11 cellular contexts compared by ENCODE assay signal in genomic region chr15:85282504-85283115, GRCh38.
DNase-seq lines count a peak whose midpoint lies in the region; ATAC-seq and TF ChIP-seq lines count a peak whose summit lies in the region.
"Had no signal": no experiment of that assay in that cellular context is flagged by ENCODE, and none has a peak within 500 bp of the region (broad histone marks: within the 10 kb centered on the region; RNA-seq: fewer than 3 reads in every experiment).

No MANE protein-coding gene starts in this region.

- no peak overlapping the region for H3K18ac ChIP-seq in mesenchymal stem cell (ENCODE audit: low read depth in 1 of 2, low read length in 2 of 2)

- WGBS in mesenchymal stem cell, result 65% methylated on average over 11 of the region's 11 CpGs

- no peak overlapping the region for H2AK5ac ChIP-seq in mesenchymal stem cell (ENCODE audit: low read length, severe bottlenecking)

- H4K8ac ChIP-seq in mesenchymal stem cell (ENCODE audit: low read length), result no peak overlapping the region

- H3K36me3 ChIP-seq in MG63 (no peaks in the 10 kb centered on the region), mesenchymal stem cell (ENCODE audit: control insufficient read depth in 1 of 2, insufficient read depth in 2 of 2, low read depth in 1 of 2, low read length in 2 of 2) (no peaks in the 10 kb centered on the region)

- no peak for ATAC-seq in activated CD4-positive, CD25-positive, alpha-beta regulatory T cell treated with anti-CD3 and anti-CD28 coated beads, Interleukin-2, amount 50 U/mL, for 24 hours
- no peak for ATAC-seq in HG03354 (IDR thresholded peaks at IDR 0.05; ENCODE audit: poor library complexity, severe bottlenecking, unreplicated experiment)

- H3K4me1 ChIP-seq in mesenchymal stem cell (ENCODE audit: control insufficient read depth, insufficient read depth, low read depth, low read length), result no peaks in the 10 kb centered on the region

- H3K4me2 ChIP-seq in mesenchymal stem cell (ENCODE audit: low read length, poor library complexity, severe bottlenecking), result no peak overlapping the region

- H3K27me3 ChIP-seq in MG63 (no peaks in the 10 kb centered on the region), mesenchymal stem cell (ENCODE audit: control insufficient read depth in 1 of 2, insufficient read depth in 1 of 2, low read length in 2 of 2) (no peaks in the 10 kb centered on the region)

- H3K9me3 ChIP-seq in MG63 (0 out of 2 replicates have a peak, but pooled peaks cover 2% of the 10 kb centered on the region), mesenchymal stem cell (ENCODE audit: control insufficient read depth, low read length) (no peaks in the 10 kb centered on the region)

- H4K91ac ChIP-seq in mesenchymal stem cell (ENCODE audit: low read length), result no peak overlapping the region

- intact Hi-C loops in head of caudate nucleus (cut with DNase I), result no loop called here

- peak; percentile 58 for DNase-seq in Daoy (ENCODE audit: low read depth)
- DNase-seq in MG63, result peak; percentile 89
- DNase-seq in choroid plexus epithelial cell (ENCODE audit: low read depth), result peak; percentile 17
- peak; percentile 71 for DNase-seq in mesenchymal stem cell
- no peak for DNase-seq in GM13976 (ENCODE audit: low spot score)
- no peak for DNase-seq in head of caudate nucleus
- DNase-seq: NCI-H2107; stimulated activated CD4-positive, alpha-beta T cell treated with anti-CD3 and anti-CD28 coated beads, Interleukin-4, amount 100 ng/mL, for 4 hours; stimulated activated naive CD4-positive, alpha-beta T cell treated with Interleukin-2 at 50 U/mL for 16 hours had no signal

- no peak for TF ChIP-seq CTCF in choroid plexus epithelial cell (conservative IDR thresholded peaks at IDR 0.05; ENCODE audit: low read depth, low read length)
- TF ChIP-seq CTCF in GM13976 (IDR thresholded peaks at IDR 0.05; ENCODE audit: borderline replicate concordance, control extremely low read depth, extremely low read depth, insufficient read depth, missing control alignments), result no peak

- no peak overlapping the region for H3K14ac ChIP-seq in mesenchymal stem cell (ENCODE audit: low read length in 2 of 2)

- no peak overlapping the region for H3K9ac ChIP-seq in mesenchymal stem cell (ENCODE audit: low read length)

- H3K27ac ChIP-seq in mesenchymal stem cell (ENCODE audit: low read length, poor library complexity, severe bottlenecking), result no peak overlapping the region

- no peak overlapping the region for H3K23ac ChIP-seq in mesenchymal stem cell (ENCODE audit: low read length in 2 of 2)

- H3K4me3 ChIP-seq in MG63, result 0 out of 2 replicates have a peak overlapping the region, but pooled peaks have one; percentile 1
- no peak overlapping the region for H3K4me3 ChIP-seq in choroid plexus epithelial cell (ENCODE audit: low read depth, low read length)
- H3K4me3 ChIP-seq in mesenchymal stem cell (ENCODE audit: insufficient read depth in 1 of 2, low read depth in 1 of 2, low read length in 2 of 2), result no peak overlapping the region

- no peak overlapping the region for H2BK120ac ChIP-seq in mesenchymal stem cell (ENCODE audit: low read depth, low read length)

- no peak overlapping the region for H2AFZ ChIP-seq in mesenchymal stem cell (ENCODE audit: low read depth, low read length)

- H3K4ac ChIP-seq in mesenchymal stem cell (ENCODE audit: low read depth in 1 of 2, low read length in 2 of 2), result no peak overlapping the region

- in situ Hi-C loops in GM13976 (cut with MboI; ENCODE audit: low sequenced_read_pairs, unreplicated experiment), result loop anchor here (25.0 kb wide), 2 partner anchors 120 to 220 kb away; no protein-coding TSS in a partner anchor

- no peak overlapping the region for H2BK12ac ChIP-seq in mesenchymal stem cell (ENCODE audit: low read length in 2 of 2)

- no peak overlapping the region for H2BK15ac ChIP-seq in mesenchymal stem cell (ENCODE audit: low read depth, poor library complexity, severe bottlenecking)

- no peak overlapping the region for H2BK5ac ChIP-seq in mesenchymal stem cell (ENCODE audit: low read depth, low read length, poor library complexity, severe bottlenecking)

- H3K79me1 ChIP-seq in mesenchymal stem cell (replicated peaks; ENCODE audit: low read length, poor library complexity, severe bottlenecking), result no peaks in the 10 kb centered on the region

Comparison
In these comparisons a context has a peak if more than half of its experiments do, and no peak if none do; other contexts are left out.
1. DNase-seq: peak in Daoy (single experiment), MG63 (single experiment), choroid plexus epithelial cell (single experiment) and mesenchymal stem cell (single experiment); none in GM13976 (single experiment) and head of caudate nucleus (0 of 42).